Comparison of ENCODE assay signal across 1 cellular context in the genomic region with DNA sequence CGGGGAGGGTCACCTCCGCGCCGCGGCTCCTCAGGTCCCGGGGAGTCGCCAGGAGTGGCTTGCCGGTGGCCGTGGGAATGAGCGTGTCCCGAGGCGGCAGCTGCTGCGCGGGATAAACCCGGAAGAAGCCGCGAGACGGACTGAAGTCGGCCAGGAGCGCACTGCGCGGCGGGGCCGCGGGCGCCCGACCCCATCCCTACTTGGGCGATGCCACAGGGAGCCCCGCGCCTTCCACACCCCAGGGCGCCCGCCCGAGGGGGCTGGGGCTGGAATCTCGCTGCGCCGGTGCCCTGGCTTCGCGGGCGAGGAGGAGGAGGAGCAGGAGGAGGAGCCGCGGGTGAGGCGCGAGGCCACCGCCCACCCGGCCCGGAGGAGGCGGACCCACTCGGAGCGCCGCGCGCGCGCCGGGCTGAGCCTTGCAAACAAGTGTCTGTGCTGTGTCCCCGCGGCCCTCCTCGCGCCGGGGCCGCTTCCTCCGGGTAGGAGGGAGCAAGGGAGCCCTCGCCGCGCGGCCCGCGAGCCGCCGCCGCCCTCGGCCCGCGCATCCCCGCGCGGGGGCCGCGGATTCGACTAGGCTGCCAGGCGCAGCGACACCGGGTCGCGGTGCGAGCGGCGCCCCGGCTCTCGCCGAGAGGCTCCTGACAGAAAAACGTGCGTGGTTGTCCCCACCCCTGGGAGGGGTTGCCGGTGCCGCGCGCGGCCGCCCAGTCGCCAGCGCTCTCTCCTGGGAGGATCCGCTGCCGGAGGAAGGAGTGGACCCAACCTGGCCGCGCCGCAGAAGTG.
TF ChIP-seq lines count a peak whose summit lies in the region.

A gene (plus strand): TSS at position 412 of the 783 bp plus-strand sequence.

TF ChIP-seq in HepG2, 621 proteins besides CTCF, POLR2A, EP300 and RAD21 (continued from another document and continues in another):
- TF ChIP-seq, protein P1, sequence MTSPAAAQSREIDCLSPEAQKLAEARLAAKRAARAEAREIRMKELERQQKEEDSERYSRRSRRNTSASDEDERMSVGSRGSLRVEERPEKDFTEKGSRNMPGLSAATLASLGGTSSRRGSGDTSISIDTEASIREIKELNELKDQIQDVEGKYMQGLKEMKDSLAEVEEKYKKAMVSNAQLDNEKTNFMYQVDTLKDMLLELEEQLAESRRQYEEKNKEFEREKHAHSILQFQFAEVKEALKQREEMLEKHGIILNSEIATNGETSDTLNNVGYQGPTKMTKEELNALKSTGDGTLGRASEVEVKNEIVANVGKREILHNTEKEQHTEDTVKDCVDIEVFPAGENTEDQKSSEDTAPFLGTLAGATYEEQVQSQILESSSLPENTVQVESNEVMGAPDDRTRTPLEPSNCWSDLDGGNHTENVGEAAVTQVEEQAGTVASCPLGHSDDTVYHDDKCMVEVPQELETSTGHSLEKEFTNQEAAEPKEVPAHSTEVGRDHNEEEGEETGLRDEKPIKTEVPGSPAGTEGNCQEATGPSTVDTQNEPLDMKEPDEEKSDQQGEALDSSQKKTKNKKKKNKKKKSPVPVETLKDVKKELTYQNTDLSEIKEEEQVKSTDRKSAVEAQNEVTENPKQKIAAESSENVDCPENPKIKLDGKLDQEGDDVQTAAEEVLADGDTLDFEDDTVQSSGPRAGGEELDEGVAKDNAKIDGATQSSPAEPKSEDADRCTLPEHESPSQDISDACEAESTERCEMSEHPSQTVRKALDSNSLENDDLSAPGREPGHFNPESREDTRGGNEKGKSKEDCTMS (CRISPR knock-in tag; conservative IDR thresholded peaks at IDR 0.05): no peak
- TF ChIP-seq HOXD1 (CRISPR knock-in tag; IDR thresholded peaks at IDR 0.05): no peak
- 0 out of 2 replicates have a peak, but pooled peaks have one; percentile 3 for TF ChIP-seq SATB2 (CRISPR knock-in tag; IDR thresholded peaks at IDR 0.05)
- TF ChIP-seq NBN (conservative IDR thresholded peaks at IDR 0.05): no peak
- TF ChIP-seq ATF7-NPFF (CRISPR knock-in tag; IDR thresholded peaks at IDR 0.05; ENCODE audit: low read depth): peak; percentile 27
- no peak for TF ChIP-seq ZNF33A (CRISPR knock-in tag; IDR thresholded peaks at IDR 0.05; ENCODE audit: borderline replicate concordance)
- peak; percentile 79 for TF ChIP-seq ZNF777 (CRISPR knock-in tag; IDR thresholded peaks at IDR 0.05)
- TF ChIP-seq ZNF33B (CRISPR knock-in tag; IDR thresholded peaks at IDR 0.05): 0 out of 2 replicates have a peak, but pooled peaks have one; percentile 45
- TF ChIP-seq HOXA9 (CRISPR knock-in tag; IDR thresholded peaks at IDR 0.05; ENCODE audit: borderline replicate concordance): no peak
- TF ChIP-seq, protein P2, sequence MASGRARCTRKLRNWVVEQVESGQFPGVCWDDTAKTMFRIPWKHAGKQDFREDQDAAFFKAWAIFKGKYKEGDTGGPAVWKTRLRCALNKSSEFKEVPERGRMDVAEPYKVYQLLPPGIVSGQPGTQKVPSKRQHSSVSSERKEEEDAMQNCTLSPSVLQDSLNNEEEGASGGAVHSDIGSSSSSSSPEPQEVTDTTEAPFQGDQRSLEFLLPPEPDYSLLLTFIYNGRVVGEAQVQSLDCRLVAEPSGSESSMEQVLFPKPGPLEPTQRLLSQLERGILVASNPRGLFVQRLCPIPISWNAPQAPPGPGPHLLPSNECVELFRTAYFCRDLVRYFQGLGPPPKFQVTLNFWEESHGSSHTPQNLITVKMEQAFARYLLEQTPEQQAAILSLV (CRISPR knock-in tag; IDR thresholded peaks at IDR 0.05; ENCODE audit: borderline replicate concordance): 0 out of 2 replicates have a peak, but pooled peaks have one; percentile 31
- TF ChIP-seq FOXO1 (CRISPR knock-in tag; IDR thresholded peaks at IDR 0.05): peak; percentile 22; the same call in 1 of the 2 replicates
- TF ChIP-seq, protein P3, sequence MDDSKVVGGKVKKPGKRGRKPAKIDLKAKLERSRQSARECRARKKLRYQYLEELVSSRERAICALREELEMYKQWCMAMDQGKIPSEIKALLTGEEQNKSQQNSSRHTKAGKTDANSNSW (CRISPR knock-in tag; IDR thresholded peaks at IDR 0.05; ENCODE audit: borderline replicate concordance): no peak; the same call in 1 of the 2 replicates
- TF ChIP-seq TOE1 (CRISPR knock-in tag; IDR thresholded peaks at IDR 0.05): no peak
- no peak for TF ChIP-seq SP140L (CRISPR knock-in tag; IDR thresholded peaks at IDR 0.05; ENCODE audit: borderline replicate concordance)
- no peak for TF ChIP-seq JUND (CRISPR knock-in tag; IDR thresholded peaks at IDR 0.05)
- no peak for TF ChIP-seq TRIM24 (CRISPR knock-in tag; IDR thresholded peaks at IDR 0.05)
- no peak for TF ChIP-seq ZNF253 (CRISPR knock-in tag; IDR thresholded peaks at IDR 0.05; ENCODE audit: borderline replicate concordance)
- TF ChIP-seq, protein P4, sequence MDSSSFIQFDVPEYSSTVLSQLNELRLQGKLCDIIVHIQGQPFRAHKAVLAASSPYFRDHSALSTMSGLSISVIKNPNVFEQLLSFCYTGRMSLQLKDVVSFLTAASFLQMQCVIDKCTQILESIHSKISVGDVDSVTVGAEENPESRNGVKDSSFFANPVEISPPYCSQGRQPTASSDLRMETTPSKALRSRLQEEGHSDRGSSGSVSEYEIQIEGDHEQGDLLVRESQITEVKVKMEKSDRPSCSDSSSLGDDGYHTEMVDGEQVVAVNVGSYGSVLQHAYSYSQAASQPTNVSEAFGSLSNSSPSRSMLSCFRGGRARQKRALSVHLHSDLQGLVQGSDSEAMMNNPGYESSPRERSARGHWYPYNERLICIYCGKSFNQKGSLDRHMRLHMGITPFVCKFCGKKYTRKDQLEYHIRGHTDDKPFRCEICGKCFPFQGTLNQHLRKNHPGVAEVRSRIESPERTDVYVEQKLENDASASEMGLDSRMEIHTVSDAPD (CRISPR knock-in tag; IDR thresholded peaks at IDR 0.05): no peak
- TF ChIP-seq RXRB (CRISPR knock-in tag; IDR thresholded peaks at IDR 0.05; ENCODE audit: borderline replicate concordance): peak; percentile 7; the same call in 1 of the 2 replicates
- TF ChIP-seq SKI (IDR thresholded peaks at IDR 0.05; ENCODE audit: partially characterized antibody): no peak
- TF ChIP-seq NFKBIZ (CRISPR knock-in tag; IDR thresholded peaks at IDR 0.05): no peak
- peak; percentile 61 for TF ChIP-seq PHF8 (CRISPR knock-in tag; IDR thresholded peaks at IDR 0.05)
- TF ChIP-seq, protein P5, sequence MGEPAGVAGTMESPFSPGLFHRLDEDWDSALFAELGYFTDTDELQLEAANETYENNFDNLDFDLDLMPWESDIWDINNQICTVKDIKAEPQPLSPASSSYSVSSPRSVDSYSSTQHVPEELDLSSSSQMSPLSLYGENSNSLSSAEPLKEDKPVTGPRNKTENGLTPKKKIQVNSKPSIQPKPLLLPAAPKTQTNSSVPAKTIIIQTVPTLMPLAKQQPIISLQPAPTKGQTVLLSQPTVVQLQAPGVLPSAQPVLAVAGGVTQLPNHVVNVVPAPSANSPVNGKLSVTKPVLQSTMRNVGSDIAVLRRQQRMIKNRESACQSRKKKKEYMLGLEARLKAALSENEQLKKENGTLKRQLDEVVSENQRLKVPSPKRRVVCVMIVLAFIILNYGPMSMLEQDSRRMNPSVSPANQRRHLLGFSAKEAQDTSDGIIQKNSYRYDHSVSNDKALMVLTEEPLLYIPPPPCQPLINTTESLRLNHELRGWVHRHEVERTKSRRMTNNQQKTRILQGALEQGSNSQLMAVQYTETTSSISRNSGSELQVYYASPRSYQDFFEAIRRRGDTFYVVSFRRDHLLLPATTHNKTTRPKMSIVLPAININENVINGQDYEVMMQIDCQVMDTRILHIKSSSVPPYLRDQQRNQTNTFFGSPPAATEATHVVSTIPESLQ (CRISPR knock-in tag; conservative IDR thresholded peaks at IDR 0.05): no peak
- peak; percentile 34; the same call in 1 of the 2 replicates for TF ChIP-seq SALL2 (CRISPR knock-in tag; IDR thresholded peaks at IDR 0.05)
- peak; percentile 59; the same call in 1 of the 2 replicates for TF ChIP-seq HNRNPL (IDR thresholded peaks at IDR 0.05; ENCODE audit: low read depth, low read length)
- TF ChIP-seq, protein P6, sequence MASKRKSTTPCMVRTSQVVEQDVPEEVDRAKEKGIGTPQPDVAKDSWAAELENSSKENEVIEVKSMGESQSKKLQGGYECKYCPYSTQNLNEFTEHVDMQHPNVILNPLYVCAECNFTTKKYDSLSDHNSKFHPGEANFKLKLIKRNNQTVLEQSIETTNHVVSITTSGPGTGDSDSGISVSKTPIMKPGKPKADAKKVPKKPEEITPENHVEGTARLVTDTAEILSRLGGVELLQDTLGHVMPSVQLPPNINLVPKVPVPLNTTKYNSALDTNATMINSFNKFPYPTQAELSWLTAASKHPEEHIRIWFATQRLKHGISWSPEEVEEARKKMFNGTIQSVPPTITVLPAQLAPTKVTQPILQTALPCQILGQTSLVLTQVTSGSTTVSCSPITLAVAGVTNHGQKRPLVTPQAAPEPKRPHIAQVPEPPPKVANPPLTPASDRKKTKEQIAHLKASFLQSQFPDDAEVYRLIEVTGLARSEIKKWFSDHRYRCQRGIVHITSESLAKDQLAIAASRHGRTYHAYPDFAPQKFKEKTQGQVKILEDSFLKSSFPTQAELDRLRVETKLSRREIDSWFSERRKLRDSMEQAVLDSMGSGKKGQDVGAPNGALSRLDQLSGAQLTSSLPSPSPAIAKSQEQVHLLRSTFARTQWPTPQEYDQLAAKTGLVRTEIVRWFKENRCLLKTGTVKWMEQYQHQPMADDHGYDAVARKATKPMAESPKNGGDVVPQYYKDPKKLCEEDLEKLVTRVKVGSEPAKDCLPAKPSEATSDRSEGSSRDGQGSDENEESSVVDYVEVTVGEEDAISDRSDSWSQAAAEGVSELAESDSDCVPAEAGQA (IDR thresholded peaks at IDR 0.05; ENCODE audit: low read depth): no peak
- TF ChIP-seq, protein P6 (CRISPR knock-in tag; IDR thresholded peaks at IDR 0.05; ENCODE audit: borderline replicate concordance): no peak
- TF ChIP-seq BORCS8-MEF2B (CRISPR knock-in tag; IDR thresholded peaks at IDR 0.05): 0 out of 2 replicates have a peak, but pooled peaks have one; percentile 46
- 0 out of 2 replicates have a peak, but pooled peaks have one; percentile 31 for TF ChIP-seq MEIS1 (CRISPR knock-in tag; IDR thresholded peaks at IDR 0.05; ENCODE audit: borderline replicate concordance)
- TF ChIP-seq, protein P7, sequence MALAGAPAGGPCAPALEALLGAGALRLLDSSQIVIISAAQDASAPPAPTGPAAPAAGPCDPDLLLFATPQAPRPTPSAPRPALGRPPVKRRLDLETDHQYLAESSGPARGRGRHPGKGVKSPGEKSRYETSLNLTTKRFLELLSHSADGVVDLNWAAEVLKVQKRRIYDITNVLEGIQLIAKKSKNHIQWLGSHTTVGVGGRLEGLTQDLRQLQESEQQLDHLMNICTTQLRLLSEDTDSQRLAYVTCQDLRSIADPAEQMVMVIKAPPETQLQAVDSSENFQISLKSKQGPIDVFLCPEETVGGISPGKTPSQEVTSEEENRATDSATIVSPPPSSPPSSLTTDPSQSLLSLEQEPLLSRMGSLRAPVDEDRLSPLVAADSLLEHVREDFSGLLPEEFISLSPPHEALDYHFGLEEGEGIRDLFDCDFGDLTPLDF (CRISPR knock-in tag; IDR thresholded peaks at IDR 0.05): peak; percentile 31; the same call in 1 of the 2 replicates
- TF ChIP-seq MIER3 (CRISPR knock-in tag; IDR thresholded peaks at IDR 0.05; ENCODE audit: borderline replicate concordance): peak; percentile 32; the same call in 1 of the 2 replicates
- TF ChIP-seq, protein P8, sequence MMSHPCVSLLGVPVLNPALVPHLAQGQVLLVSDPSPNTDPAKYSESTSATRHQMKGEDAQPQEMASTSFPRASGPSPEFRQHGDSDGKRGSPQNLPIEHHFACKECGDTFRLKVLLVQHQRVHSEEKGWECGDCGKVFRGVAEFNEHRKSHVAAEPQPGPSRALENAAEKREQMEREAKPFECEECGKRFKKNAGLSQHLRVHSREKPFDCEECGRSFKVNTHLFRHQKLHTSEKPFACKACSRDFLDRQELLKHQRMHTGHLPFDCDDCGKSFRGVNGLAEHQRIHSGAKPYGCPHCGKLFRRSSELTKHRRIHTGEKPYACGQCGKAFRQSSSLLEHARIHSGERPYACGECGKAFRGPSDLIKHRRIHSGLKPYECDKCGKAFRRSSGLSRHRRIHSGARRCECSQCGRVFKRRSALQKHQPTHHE (CRISPR knock-in tag; IDR thresholded peaks at IDR 0.05; ENCODE audit: borderline replicate concordance): no peak
- TF ChIP-seq, protein P9, sequence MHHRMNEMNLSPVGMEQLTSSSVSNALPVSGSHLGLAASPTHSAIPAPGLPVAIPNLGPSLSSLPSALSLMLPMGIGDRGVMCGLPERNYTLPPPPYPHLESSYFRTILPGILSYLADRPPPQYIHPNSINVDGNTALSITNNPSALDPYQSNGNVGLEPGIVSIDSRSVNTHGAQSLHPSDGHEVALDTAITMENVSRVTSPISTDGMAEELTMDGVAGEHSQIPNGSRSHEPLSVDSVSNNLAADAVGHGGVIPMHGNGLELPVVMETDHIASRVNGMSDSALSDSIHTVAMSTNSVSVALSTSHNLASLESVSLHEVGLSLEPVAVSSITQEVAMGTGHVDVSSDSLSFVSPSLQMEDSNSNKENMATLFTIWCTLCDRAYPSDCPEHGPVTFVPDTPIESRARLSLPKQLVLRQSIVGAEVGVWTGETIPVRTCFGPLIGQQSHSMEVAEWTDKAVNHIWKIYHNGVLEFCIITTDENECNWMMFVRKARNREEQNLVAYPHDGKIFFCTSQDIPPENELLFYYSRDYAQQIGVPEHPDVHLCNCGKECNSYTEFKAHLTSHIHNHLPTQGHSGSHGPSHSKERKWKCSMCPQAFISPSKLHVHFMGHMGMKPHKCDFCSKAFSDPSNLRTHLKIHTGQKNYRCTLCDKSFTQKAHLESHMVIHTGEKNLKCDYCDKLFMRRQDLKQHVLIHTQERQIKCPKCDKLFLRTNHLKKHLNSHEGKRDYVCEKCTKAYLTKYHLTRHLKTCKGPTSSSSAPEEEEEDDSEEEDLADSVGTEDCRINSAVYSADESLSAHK (CRISPR knock-in tag; IDR thresholded peaks at IDR 0.05; ENCODE audit: borderline replicate concordance): no peak; the same call in 1 of the 2 replicates
- TF ChIP-seq, protein P10, sequence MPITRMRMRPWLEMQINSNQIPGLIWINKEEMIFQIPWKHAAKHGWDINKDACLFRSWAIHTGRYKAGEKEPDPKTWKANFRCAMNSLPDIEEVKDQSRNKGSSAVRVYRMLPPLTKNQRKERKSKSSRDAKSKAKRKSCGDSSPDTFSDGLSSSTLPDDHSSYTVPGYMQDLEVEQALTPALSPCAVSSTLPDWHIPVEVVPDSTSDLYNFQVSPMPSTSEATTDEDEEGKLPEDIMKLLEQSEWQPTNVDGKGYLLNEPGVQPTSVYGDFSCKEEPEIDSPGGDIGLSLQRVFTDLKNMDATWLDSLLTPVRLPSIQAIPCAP (CRISPR knock-in tag; IDR thresholded peaks at IDR 0.05; ENCODE audit: low read depth): no peak
- TF ChIP-seq ZNF775 (CRISPR knock-in tag; IDR thresholded peaks at IDR 0.05; ENCODE audit: borderline replicate concordance): no peak
- TF ChIP-seq CBFB (CRISPR knock-in tag; IDR thresholded peaks at IDR 0.05): peak; percentile 41; the same call in 1 of the 2 replicates
